ENCODE assay signal across 34 cellular contexts in the genomic region with DNA sequence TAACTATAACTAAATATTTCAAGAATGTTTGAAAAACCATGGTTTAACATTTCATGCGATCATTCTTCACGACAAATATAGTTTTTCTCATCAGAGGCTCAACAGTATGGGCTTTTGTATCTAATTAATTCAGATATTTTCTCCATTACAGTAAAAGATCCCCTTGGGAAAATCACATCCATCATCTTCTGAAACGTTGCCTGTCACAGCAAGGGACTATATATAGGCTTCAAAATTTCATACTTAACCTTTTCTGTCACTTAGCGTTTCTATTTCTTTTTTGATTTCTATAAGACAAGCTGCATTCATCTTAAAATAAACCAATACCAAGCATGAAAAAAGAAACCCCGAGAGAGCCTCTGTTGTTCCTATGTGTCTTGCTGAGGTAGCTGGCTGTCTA.
"Had no signal": no experiment of that assay in that cellular context is flagged by ENCODE, and none has a peak within 500 bp of the region (broad histone marks: within the 10 kb centered on the region; RNA-seq: fewer than 3 reads in every experiment).

No MANE protein-coding gene starts in this region.

- DNase-seq: Karpas-422, Kasumi-1, MG63, MM.1S, MV-4-11, NCI-H1048, NCI-H1092, NCI-H1092 treated with DMSO at 0.1 percent for 48 hours, NCI-H1105, NCI-H1105 treated with DMSO at 0.1 percent for 48 hours, NCI-H1417 treated with DMSO at 0.1 percent for 48 hours, NCI-H1436, NCI-H1436 treated with DMSO at 0.1 percent for 48 hours, NCI-H146, NCI-H1694, NCI-H1694 treated with DMSO at 0.1 percent for 48 hours, NCI-H187, NCI-H187 treated with DMSO at 0.1 percent for 48 hours, NCI-H1930, NCI-H2029, NCI-H2029 treated with DMSO at 0.1 percent for 48 hours, NCI-H2081, NCI-H2081 treated with DMSO at 0.1 percent for 48 hours, NCI-H2107, NCI-H2171, NCI-H2171 treated with DMSO at 0.1 percent for 48 hours, NCI-H2227 treated with DMSO at 0.1 percent for 48 hours, NCI-H226, NCI-H345, NCI-H446, NCI-H446 treated with DMSO at 0.1 percent for 48 hours, NCI-H510A, NCI-H510A treated with DMSO at 0.1 percent for 48 hours, NCI-H524 had no signal

- H3K27me3 ChIP-seq: MG63 had no signal

- H3K4me3 ChIP-seq: MG63 had no signal

- H3K36me3 ChIP-seq: MG63 had no signal

- H3K9me3 ChIP-seq: MG63 had no signal
